ENCODE assay signal across 19 cellular contexts in the genomic region with DNA sequence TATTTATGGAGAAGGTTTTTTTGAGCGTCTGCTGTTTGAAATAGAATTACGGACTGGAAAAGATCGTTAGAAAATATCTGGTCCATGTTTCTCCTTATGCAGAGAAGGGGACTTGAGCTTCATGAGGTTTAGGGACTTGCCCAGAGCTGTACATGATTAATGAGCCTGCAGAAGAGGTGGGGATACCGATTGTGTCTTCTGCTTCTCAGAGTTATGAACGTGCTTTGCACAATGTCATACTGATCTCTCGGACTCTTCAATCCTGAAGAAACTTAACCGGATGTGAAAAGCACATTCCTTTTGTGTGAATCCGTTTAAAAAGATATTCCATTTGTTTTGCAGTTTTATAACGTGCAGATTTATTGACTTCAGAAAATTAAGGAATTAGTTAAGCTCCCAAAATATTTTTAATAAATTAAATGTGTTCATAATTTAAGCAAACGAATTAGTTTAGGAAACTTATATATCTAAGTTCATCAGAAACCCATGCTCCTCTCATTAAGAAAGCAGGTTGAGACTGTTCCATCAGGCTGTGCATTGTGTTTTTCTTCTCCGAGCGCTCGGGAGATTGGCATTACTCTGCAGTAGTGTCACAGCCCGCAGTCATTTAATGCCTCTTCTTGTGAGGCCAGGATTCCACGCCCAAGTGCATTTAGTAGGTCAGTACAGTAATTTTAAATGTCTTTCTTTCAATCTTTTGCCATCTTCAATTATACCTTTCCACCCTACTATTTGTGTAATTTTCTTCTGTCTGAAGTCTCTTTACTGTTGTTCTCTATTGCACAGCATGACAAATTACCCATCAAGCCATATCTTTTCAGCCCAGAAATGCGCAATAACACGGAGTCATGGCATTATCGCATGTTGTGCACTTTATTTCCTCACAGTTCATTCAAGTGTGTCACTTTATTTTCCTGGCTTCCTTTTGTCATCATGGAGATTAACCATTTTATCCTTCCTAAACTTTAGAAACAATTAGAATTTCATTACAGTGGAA. TPM values are rescaled to one million over a fixed set of nuclear protein-coding genes. Genes with fewer than 3 reads are reported as not detected.
"Had no signal": no experiment of that assay in that cellular context is flagged by ENCODE, and none has a peak within 500 bp of the region (broad histone marks: within the 10 kb centered on the region; RNA-seq: fewer than 3 reads in every experiment).

No MANE protein-coding gene starts in this region.

- H3K9me3 ChIP-seq: colonic mucosa, ovary, testis had no signal

- H3K4me1 ChIP-seq: colonic mucosa, stomach, testis had no signal

- H3K4me2 ChIP-seq: smooth muscle cell had no signal

- H3K27ac ChIP-seq: colonic mucosa, ovary, stomach, testis had no signal

- DNase-seq: activated B cell treated with CpG ODN at 0.5 μM for 24 hours; activated CD4-positive, alpha-beta memory T cell treated with anti-CD3 and anti-CD28 coated beads for 36 hours; activated CD4-positive, alpha-beta T cell treated with anti-CD3 and anti-CD28 coated beads for 4 hours; activated naive CD4-positive, alpha-beta T cell treated with anti-CD3 and anti-CD28 coated beads for 36 hours; activated naive CD8-positive, alpha-beta T cell treated with anti-CD3 and anti-CD28 coated beads, Interleukin-2, amount 50 U/mL, for 24 hours; activated T-cell treated with anti-CD3 and anti-CD28 coated beads, Interleukin-2, amount 50 U/mL, for 1 hour; anterior cingulate cortex; colonic mucosa; left cardiac atrium; mesenchymal stem cell; naive thymus-derived CD8-positive, alpha-beta T cell; ovary; stimulated activated CD4-positive, alpha-beta T cell treated with anti-CD3 and anti-CD28 coated beads, Interleukin-4, amount 100 ng/mL, for 24 hours; stomach; T-helper 2 cell; testis had no signal

- ATAC-seq: activated naive CD8-positive, alpha-beta T cell treated with anti-CD3 and anti-CD28 coated beads, Interleukin-2, amount 50 U/mL, for 24 hours; left cardiac atrium; naive thymus-derived CD8-positive, alpha-beta T cell; sciatic nerve; stimulated activated effector memory CD8-positive, alpha-beta T cell treated with anti-CD3 and anti-CD28 coated beads, Interleukin-12 subunit alpha, Interleukin-12 subunit beta, amount 100 ng/mL, for 72 hours had no signal

- H3K27me3 ChIP-seq: colonic mucosa, ovary, stomach, testis had no signal

- H3K36me3 ChIP-seq: colonic mucosa, ovary, stomach had no signal

- H3K4me3 ChIP-seq: colonic mucosa, ovary, smooth muscle cell, stomach, testis had no signal

RNA-seq across cellular contexts. Expression of a gene that starts 40.9 kb away (rescaled TPM):
- total RNA-seq: activated naive CD4-positive, alpha-beta T cell treated with anti-CD3 and anti-CD28 coated beads for 36 hours had no signal
